8 cellular contexts compared by ENCODE assay signal in the genomic region with DNA sequence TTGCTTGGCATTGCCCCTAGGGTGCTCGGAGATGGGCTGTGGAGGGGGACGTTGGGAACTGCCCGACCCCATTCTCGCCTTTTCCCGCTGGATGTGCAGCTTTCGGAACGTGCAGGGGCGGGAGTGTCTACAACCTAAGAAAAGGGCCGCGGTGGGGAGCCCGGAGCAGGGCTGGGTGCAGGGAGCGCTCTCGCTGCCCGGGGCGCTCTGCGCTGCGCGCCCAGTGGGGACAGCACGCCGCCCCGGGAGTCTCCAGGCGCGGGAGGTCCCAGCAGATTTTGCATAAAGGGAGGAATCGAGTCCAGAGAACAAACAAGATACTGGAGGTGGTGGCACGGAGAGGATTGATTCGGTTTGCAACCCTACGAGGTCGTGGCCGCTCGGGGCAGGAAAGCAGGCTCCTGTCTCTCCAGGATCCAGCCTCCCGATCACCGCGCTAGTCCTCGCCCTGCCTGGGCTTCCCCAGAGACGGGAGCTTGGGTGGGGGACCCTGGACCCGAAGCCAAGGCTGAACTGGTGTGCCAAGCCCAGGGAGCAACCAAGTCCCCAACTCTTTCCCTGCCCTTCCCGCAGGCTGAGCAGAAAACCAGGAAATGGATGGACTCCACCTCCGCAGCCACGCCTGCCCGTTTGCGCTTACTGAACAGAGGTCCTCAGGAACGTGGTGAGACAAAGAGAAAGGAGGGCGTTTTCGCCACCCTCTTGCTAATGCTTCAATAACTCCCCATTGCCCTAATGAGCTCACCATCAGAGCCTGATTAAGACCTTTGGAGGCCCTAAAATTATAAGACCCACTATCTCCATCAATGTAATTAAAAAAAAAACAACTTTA. TPM values are rescaled to one million over a fixed set of nuclear protein-coding genes. Genes with fewer than 3 reads are reported as not detected.
DNase-seq lines count a peak whose midpoint lies in the region; ATAC-seq and TF ChIP-seq lines count a peak whose summit lies in the region.

No MANE protein-coding gene starts in this region.

- TF ChIP-seq CTCF in left ventricle myocardium inferior (IDR thresholded peaks at IDR 0.05; ENCODE audit: borderline replicate concordance) = peak; percentile 30

- H3K4me3 ChIP-seq in left ventricle myocardium inferior = peak overlapping the region; percentile 71

- H3K27me3 ChIP-seq in left ventricle myocardium inferior (ENCODE audit: low read depth) = no peaks in the 10 kb centered on the region

- peaks cover 4% of the 10 kb centered on the region for H3K4me1 Mint-ChIP-seq in activated T-helper 17 cell treated with anti-CD3 and anti-CD28 coated beads, Interleukin-2, amount 50 U/mL, for 72 hours

- H3K27ac Mint-ChIP-seq in activated T-helper 17 cell treated with anti-CD3 and anti-CD28 coated beads, Interleukin-2, amount 50 U/mL, for 72 hours = no peak overlapping the region

- H3K4me3 Mint-ChIP-seq in activated T-helper 17 cell treated with anti-CD3 and anti-CD28 coated beads, Interleukin-2, amount 50 U/mL, for 72 hours = peak overlapping the region; percentile 42

- H3K4me1 ChIP-seq in left ventricle myocardium inferior = peaks cover 25% of the 10 kb centered on the region

- intact Hi-C loops in left ventricle myocardium inferior (cut with micrococcal nuclease) = no loop called here

- no peaks in the 10 kb centered on the region for H3K36me3 Mint-ChIP-seq in activated T-helper 17 cell treated with anti-CD3 and anti-CD28 coated beads, Interleukin-2, amount 50 U/mL, for 72 hours (ENCODE audit: low read depth)

- DNase-seq in ELF-1 (ENCODE audit: low read depth, low spot score) (peak; percentile 81), NCI-H1436 (lab: John Stamatoyannopoulos, UW) (peak; percentile 49), left ventricle myocardium inferior (peak; percentile 70), renal cortical epithelial cell (ENCODE audit: low read depth) (peak; percentile 52), T-helper 2 cell (no peak)
- DNase-seq in activated naive CD4-positive, alpha-beta T cell treated with Interleukin-2 at 50 U/mL for 16 hours = no peak

- peaks cover 28% of the 10 kb centered on the region for H3K27me3 Mint-ChIP-seq in activated T-helper 17 cell treated with anti-CD3 and anti-CD28 coated beads, Interleukin-2, amount 50 U/mL, for 72 hours

- no peaks in the 10 kb centered on the region for H3K36me3 ChIP-seq in left ventricle myocardium inferior

- no peak for ATAC-seq in activated T-helper 17 cell treated with anti-CD3 and anti-CD28 coated beads, Interleukin-2, amount 50 U/mL, for 72 hours (replicated peaks)
- no peak for ATAC-seq in HG03460 (IDR thresholded peaks at IDR 0.05; ENCODE audit: unreplicated experiment)

- no peaks in the 10 kb centered on the region for H3K9me3 Mint-ChIP-seq in activated T-helper 17 cell treated with anti-CD3 and anti-CD28 coated beads, Interleukin-2, amount 50 U/mL, for 72 hours

- H3K27ac ChIP-seq in left ventricle myocardium inferior (replicated peaks) = peak overlapping the region; percentile 83

- H3K9me3 ChIP-seq in left ventricle myocardium inferior (replicated peaks) = no peaks in the 10 kb centered on the region

RNA-seq across cellular contexts. Expression of a gene that starts 59.7 kb away (rescaled TPM):
- not detected for total RNA-seq in activated T-helper 17 cell treated with anti-CD3 and anti-CD28 coated beads, Interleukin-2, amount 50 U/mL, for 72 hours
- total RNA-seq in left ventricle myocardium inferior = not detected
- total RNA-seq in renal cortical epithelial cell = 0.55 TPM in 1 of 2 replicates, not detected in the other

Comparison
In these comparisons a context has a peak if more than half of its experiments do, and no peak if none do; other contexts are left out.
1. DNase-seq: peak in ELF-1 (single experiment), NCI-H1436 (single experiment), left ventricle myocardium inferior (single experiment) and renal cortical epithelial cell (single experiment); none in T-helper 2 cell (0 of 5) and activated naive CD4-positive, alpha-beta T cell treated with Interleukin-2 at 50 U/mL for 16 hours (single experiment).